10 cellular contexts compared by ENCODE assay signal in the genomic region with DNA sequence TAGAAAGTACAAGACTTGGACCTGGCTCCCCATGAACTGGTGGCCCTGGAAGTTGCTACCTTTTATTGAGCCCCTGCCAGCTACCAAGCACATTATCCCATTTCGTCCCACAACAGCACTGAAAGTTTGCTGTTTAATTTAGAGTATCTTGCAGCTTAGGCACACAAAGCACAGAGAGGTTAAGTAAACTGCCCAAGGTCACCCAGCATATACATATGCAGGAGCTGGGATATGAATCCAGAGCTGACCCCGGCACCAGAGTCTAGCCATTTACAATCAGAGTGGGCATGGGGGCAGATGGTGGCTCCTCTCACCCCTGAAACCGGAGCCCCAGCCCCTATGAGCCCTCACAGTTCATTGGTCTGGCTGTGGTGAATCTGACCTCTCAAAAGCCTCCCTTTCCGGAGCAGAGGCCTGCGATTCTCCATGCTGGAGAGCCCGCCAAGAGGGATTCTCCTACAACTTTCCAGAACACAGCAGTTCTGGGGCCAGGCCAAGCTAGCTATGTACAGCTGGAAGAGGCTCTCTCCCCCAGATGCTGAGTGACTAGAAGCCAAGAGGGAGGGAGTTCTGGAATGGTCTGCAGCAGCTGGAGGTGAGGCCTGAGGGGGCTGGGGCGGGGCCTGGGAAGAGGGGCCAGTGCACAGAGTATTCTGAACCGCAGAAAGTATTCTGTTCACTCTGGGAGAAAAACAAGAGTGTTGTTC. TPM values are rescaled to one million over a fixed set of nuclear protein-coding genes. Genes with fewer than 3 reads are reported as not detected.
DNase-seq lines count a peak whose midpoint lies in the region; ATAC-seq, FAIRE-seq and TF ChIP-seq lines count a peak whose summit lies in the region.
"Had no signal": no experiment of that assay in that cellular context is flagged by ENCODE, and none has a peak within 500 bp of the region (broad histone marks: within the 10 kb centered on the region; RNA-seq: fewer than 3 reads in every experiment).

No MANE protein-coding gene starts in this region.

- peak overlapping the region; percentile 21 for H3K27ac Mint-ChIP-seq in type B pancreatic cell

- ATAC-seq in GM18519 (IDR thresholded peaks at IDR 0.05; ENCODE audit: low FRiP score, unreplicated experiment) (no peak), HG03175 (IDR thresholded peaks at IDR 0.05; ENCODE audit: unreplicated experiment) (no peak)

- H3K27me3 Mint-ChIP-seq in type B pancreatic cell, result no peaks in the 10 kb centered on the region

- H3K4me1 Mint-ChIP-seq in type B pancreatic cell (ENCODE audit: unreplicated experiment), result peaks cover 32% of the 10 kb centered on the region

- no peaks in the 10 kb centered on the region for H3K9me3 Mint-ChIP-seq in type B pancreatic cell

- H3K27ac ChIP-seq in angular gyrus (ENCODE audit: low read depth, low read length), result peak overlapping the region; percentile 95

- TF ChIP-seq CTCF in type B pancreatic cell (conservative IDR thresholded peaks at IDR 0.05), result no peak
- no peak for TF ChIP-seq CTCF in D721Med (IDR thresholded peaks at IDR 0.05; ENCODE audit: insufficient read depth, missing control alignments)

- no peaks in the 10 kb centered on the region for H3K36me3 Mint-ChIP-seq in type B pancreatic cell

- no peak for FAIRE-seq in D721Med (lab: Jason Lieb, UNC)
- FAIRE-seq: colon had no signal

- DNase-seq in fibroblast of the conjunctiva (ENCODE audit: low read depth), result peak; percentile 82
- peak; percentile 26 for DNase-seq in myocyte (ENCODE audit: low read depth)
- DNase-seq in type B pancreatic cell (ENCODE audit: extremely low spot score, unreplicated experiment), result no peak
- DNase-seq in D721Med (ENCODE audit: insufficient read length, low spot score), result no peak
- DNase-seq: activated CD8-positive, alpha-beta memory T cell treated with anti-CD3 and anti-CD28 coated beads for 24 hours; NCI-H1048 had no signal

- peak overlapping the region; percentile 54 for H3K4me3 Mint-ChIP-seq in type B pancreatic cell

RNA-seq across cellular contexts. Expression of a gene that starts 58.3 kb away (rescaled TPM):
- total RNA-seq in myocyte, result 153 and 348 TPM in 2 replicates
- 82.8 TPM for polyA plus RNA-seq in myocyte (2012)
- total RNA-seq in type B pancreatic cell (ENCODE audit: low replicate concordance), result 81.2 and 97.0 TPM in 2 replicates

Comparison
In these comparisons a context has a peak if more than half of its experiments do, and no peak if none do; other contexts are left out.
1. DNase-seq: peak in fibroblast of the conjunctiva (single experiment) and myocyte (single experiment); none in type B pancreatic cell (single experiment) and D721Med (single experiment).